In the genomic region with DNA sequence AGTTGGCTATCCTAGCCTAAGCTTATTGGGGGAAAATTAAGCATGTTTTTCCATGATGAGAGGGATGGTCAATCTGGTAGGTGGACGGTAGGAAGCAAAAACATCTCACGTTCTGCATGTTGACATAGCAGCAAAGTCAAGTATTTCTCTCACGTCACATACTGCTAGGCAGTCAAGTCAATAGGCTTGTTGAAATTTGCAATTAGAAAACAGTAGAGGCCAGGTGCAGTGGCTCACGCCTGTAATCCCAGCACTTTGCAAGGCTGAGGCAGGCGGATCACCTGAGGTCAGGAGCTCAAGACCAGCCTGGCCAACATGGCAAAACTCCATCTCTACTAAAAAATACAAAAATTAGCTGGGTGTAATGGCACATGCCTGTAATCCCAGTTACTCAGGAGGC, we compare ENCODE assay signal across 2 cellular contexts. TPM values are rescaled to one million over a fixed set of nuclear protein-coding genes. Genes with fewer than 3 reads are reported as not detected.
"Had no signal": no experiment of that assay in that cellular context is flagged by ENCODE, and none has a peak within 500 bp of the region (broad histone marks: within the 10 kb centered on the region; RNA-seq: fewer than 3 reads in every experiment).

No MANE protein-coding gene starts in this region.

RNA-seq across cellular contexts. Expression of a gene that starts 14.9 kb away (rescaled TPM):
- total RNA-seq: HT-29 had no signal
- polyA plus RNA-seq: IgD-negative memory B cell had no signal
